Comparison of ENCODE assay signal across 17 cellular contexts in the genomic region with DNA sequence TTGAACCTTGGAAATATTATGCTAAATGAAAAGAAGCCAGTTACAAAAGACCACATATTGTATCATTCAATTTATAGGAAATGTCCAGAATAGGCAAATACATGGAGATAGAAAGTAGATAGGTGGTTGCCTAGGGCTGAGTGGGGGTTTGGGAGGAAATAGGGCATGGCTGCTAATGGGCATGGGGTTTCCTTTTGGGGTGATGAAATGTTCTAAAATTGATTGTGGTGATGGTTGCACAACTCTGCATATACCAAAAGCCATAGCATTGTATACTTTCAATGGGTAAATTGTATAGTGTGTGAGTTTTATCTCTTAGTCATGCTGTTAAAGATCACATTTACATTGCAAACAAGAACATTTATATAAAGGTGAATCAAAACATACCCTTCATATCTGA.
A peak's percentile ranks its signal among the peaks of the same experiment; 100 is the strongest.
DNase-seq lines count a peak whose midpoint lies in the region; TF ChIP-seq lines count a peak whose summit lies in the region.
"Had no signal": no experiment of that assay in that cellular context is flagged by ENCODE, and none has a peak within 500 bp of the region (broad histone marks: within the 10 kb centered on the region; RNA-seq: fewer than 3 reads in every experiment).

No MANE protein-coding gene starts in this region.

- H3K27ac ChIP-seq in SK-N-MC (no peak overlapping the region), brain microvascular endothelial cell (no peak overlapping the region)
- H3K27ac ChIP-seq: SJCRH30 had no signal

- H3K9me3 ChIP-seq in Loucy (ENCODE audit: insufficient read depth, low read depth, low read length) (0 out of 2 replicates have a peak, but pooled peaks cover 4% of the 10 kb centered on the region), SK-N-MC (ENCODE audit: low read depth, low read length) (no peaks in the 10 kb centered on the region; the same call in 1 of the 2 replicates)
- H3K9me3 ChIP-seq: SJCRH30 had no signal

- no peaks in the 10 kb centered on the region for H3F3A ChIP-seq in Loucy (ENCODE audit: low read depth)

- peaks cover 30% of the 10 kb centered on the region for H3K4me1 ChIP-seq in Loucy (ENCODE audit: insufficient read depth, low read length, poor library complexity, severe bottlenecking)

- no peaks in the 10 kb centered on the region for H3K9me2 ChIP-seq in Loucy (replicated peaks; ENCODE audit: low read depth, low read length)

- no peaks in the 10 kb centered on the region for H3K36me3 ChIP-seq in Loucy (ENCODE audit: insufficient read depth, low read length)
- H3K36me3 ChIP-seq in SK-N-MC (ENCODE audit: insufficient read depth, low read length) = no peaks in the 10 kb centered on the region
- no peaks in the 10 kb centered on the region for H3K36me3 ChIP-seq in brain microvascular endothelial cell (replicated peaks)
- H3K36me3 ChIP-seq: SJCRH30 had no signal

- no peak for TF ChIP-seq CTCF in Loucy (conservative IDR thresholded peaks at IDR 0.05; ENCODE audit: low read length)
- no peak for TF ChIP-seq CTCF in brain microvascular endothelial cell (IDR thresholded peaks at IDR 0.05; ENCODE audit: low read depth, low read length, missing control alignments)

- H3K4me3 ChIP-seq in Loucy (ENCODE audit: low read length, poor library complexity, severe bottlenecking) = no peak overlapping the region
- no peak overlapping the region for H3K4me3 ChIP-seq in SK-N-MC
- H3K4me3 ChIP-seq in brain microvascular endothelial cell (ENCODE audit: low read depth, low read length) = no peak overlapping the region
- H3K4me3 ChIP-seq: SJCRH30 had no signal

- peak overlapping the region; percentile 38 for H3K4me2 ChIP-seq in Loucy (ENCODE audit: low read depth, low read length, poor library complexity, severe bottlenecking)

- H3K9ac ChIP-seq in Loucy (ENCODE audit: low read depth, low read length, poor library complexity, severe bottlenecking) (no peak overlapping the region), SK-N-MC (ENCODE audit: insufficient read length) (no peak overlapping the region)

- in situ Hi-C loops in brain microvascular endothelial cell (cut with HindIII; ENCODE audit: low pct_ligation_motif_present, low sequenced_read_pairs) = no loop called here

- no peaks in the 10 kb centered on the region for H3K79me2 ChIP-seq in Loucy (ENCODE audit: insufficient read depth, low read length)

- no peak overlapping the region for H2AFZ ChIP-seq in Loucy (ENCODE audit: low read length)

- DNase-seq in AML-193 (lab: John Stamatoyannopoulos, UW) = peak; percentile 62 to 66
- DNase-seq in NOMO-1 treated with DMSO at 0.1 percent for 48 hours (lab: John Stamatoyannopoulos, UW; ENCODE audit: unreplicated experiment) = peak; percentile 86
- peak; percentile 32 for DNase-seq in SK-N-MC (ENCODE audit: low read depth, low spot score)
- DNase-seq in glomerular visceral epithelial cell (ENCODE audit: extremely low spot score) = no peak
- no peak for DNase-seq in HPDE6-E6E7 (ENCODE audit: extremely low spot score)
- DNase-seq in brain microvascular endothelial cell = no peak
- DNase-seq in pons (ENCODE audit: low spot score) = no peak
- DNase-seq: DMS79 treated with DMSO at 0.1 percent for 48 hours, H9, NCI-H187, NCI-H2171, NCI-H446, NCI-H748 treated with DMSO at 0.1 percent for 48 hours, RPMI8226, SJCRH30, T-cell had no signal

- no peaks in the 10 kb centered on the region for H4K20me1 ChIP-seq in Loucy (ENCODE audit: insufficient read depth, low read length, poor library complexity, severe bottlenecking)

- H3K27me3 ChIP-seq in Loucy (ENCODE audit: insufficient read depth, low read length, poor library complexity, severe bottlenecking) (no peaks in the 10 kb centered on the region), brain microvascular endothelial cell (replicated peaks) (no peaks in the 10 kb centered on the region)
- H3K27me3 ChIP-seq: SJCRH30 had no signal

Comparison
In these comparisons a context has a peak if more than half of its experiments do, and no peak if none do; other contexts are left out.
1. DNase-seq: peak in AML-193 (2 of 2), NOMO-1 treated with DMSO at 0.1 percent for 48 hours (single experiment) and SK-N-MC (single experiment); none in glomerular visceral epithelial cell (single experiment), HPDE6-E6E7 (single experiment), brain microvascular endothelial cell (single experiment) and pons (single experiment).